1 cellular context compared by ENCODE assay signal in the genomic region with DNA sequence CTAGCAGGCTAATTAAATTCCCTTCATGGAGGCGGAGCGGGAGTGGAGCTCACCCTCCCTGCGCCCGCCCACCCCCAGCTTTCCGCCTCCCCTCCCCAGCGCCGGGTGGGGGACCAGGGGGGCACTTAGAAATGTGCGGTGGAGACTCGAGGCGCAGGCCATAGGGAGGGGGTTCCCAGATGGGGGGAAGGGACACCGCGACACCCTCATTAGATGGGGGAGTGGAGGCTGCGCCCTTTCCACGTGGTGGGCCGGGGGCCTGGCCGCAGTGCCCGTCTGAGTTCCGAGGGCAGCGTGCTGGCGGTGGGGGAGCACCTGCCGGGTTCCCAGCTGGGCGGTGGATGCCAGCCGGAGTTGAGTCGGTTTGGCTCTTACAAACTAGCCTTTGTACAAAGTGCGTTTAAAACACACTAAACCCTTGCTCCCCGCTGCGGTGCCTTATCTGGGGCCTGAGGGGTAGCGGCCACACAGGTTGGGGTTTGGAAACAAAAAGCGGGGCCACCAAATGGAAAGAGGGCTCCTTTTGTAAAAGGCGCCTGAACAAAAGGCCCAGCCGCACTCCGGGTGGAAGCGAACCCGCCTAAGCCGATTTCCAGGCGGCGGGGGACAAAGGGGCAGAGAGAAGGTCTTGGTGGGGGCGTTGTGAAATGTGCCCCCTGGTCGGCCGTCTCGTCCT.
TF ChIP-seq lines count a peak whose summit lies in the region.

No MANE protein-coding gene starts in this region.

TF ChIP-seq in A549, 52 proteins besides CTCF, POLR2A, EP300 and RAD21 (continued from another document):
- TF ChIP-seq CBX2 (IDR thresholded peaks at IDR 0.05; ENCODE audit: borderline replicate concordance, low read depth), result no peak
- no peak for TF ChIP-seq CHD4 (IDR thresholded peaks at IDR 0.05; ENCODE audit: borderline replicate concordance)
- TF ChIP-seq EHF (CRISPR knock-in tag; IDR thresholded peaks at IDR 0.05), result no peak
